22 cellular contexts compared by ENCODE assay signal in genomic region chr9:27341545-27342294, GRCh38. TPM values are rescaled to one million over a fixed set of nuclear protein-coding genes. Genes with fewer than 3 reads are reported as not detected.
DNase-seq lines count a peak whose midpoint lies in the region; ATAC-seq and TF ChIP-seq lines count a peak whose summit lies in the region.
"Had no signal": no experiment of that assay in that cellular context is flagged by ENCODE, and none has a peak within 500 bp of the region (broad histone marks: within the 10 kb centered on the region; RNA-seq: fewer than 3 reads in every experiment).

No MANE protein-coding gene starts in this region.

- H3K27ac ChIP-seq in dorsolateral prefrontal cortex (peak overlapping the region; percentile 3 to 97 (median 90)), thoracic aorta (peak overlapping the region; percentile 77)

- TF ChIP-seq CTCF in dorsolateral prefrontal cortex (IDR thresholded peaks at IDR 0.05 in 54 of 56, conservative IDR thresholded peaks at IDR 0.05 in 2 of 56; ENCODE audit: low read depth in 1 of 56, partially characterized antibody in 56 of 56) (no peak), neural crest cell (conservative IDR thresholded peaks at IDR 0.05) (no peak), thoracic aorta (IDR thresholded peaks at IDR 0.05) (no peak)

- peaks cover 53% of the 10 kb centered on the region for H3K4me1 Mint-ChIP-seq in neural crest cell
- H3K4me1 Mint-ChIP-seq in effector memory CD8-positive, alpha-beta T cell (ENCODE audit: low read depth in 2 of 2): peaks cover 0 to 3% of the 10 kb centered on the region in 2 donors
- H3K4me1 Mint-ChIP-seq in activated CD8-positive, alpha-beta T cell treated with anti-CD3 and anti-CD28 coated beads, Interleukin-2, amount 10 ng/mL, durations not matched to agents 7 days and 5 days (ENCODE audit: low read depth): peaks cover 5% of the 10 kb centered on the region
- H3K4me1 Mint-ChIP-seq: central memory CD8-positive, alpha-beta T cell; T-helper 17 cell had no signal

- H3K27ac Mint-ChIP-seq in neural crest cell (ENCODE audit: unreplicated experiment): peak overlapping the region; percentile 98
- H3K27ac Mint-ChIP-seq in effector memory CD8-positive, alpha-beta T cell: no peak overlapping the region
- H3K27ac Mint-ChIP-seq in activated CD8-positive, alpha-beta T cell treated with anti-CD3 and anti-CD28 coated beads, Interleukin-2, amount 10 ng/mL, durations not matched to agents 7 days and 5 days: no peak overlapping the region
- H3K27ac Mint-ChIP-seq: activated naive CD8-positive, alpha-beta T cell; B cell; T-helper 17 cell had no signal

- no peaks in the 10 kb centered on the region for H3K9me3 Mint-ChIP-seq in neural crest cell
- no peaks in the 10 kb centered on the region for H3K9me3 Mint-ChIP-seq in effector memory CD8-positive, alpha-beta T cell
- H3K9me3 Mint-ChIP-seq in activated CD8-positive, alpha-beta T cell treated with anti-CD3 and anti-CD28 coated beads, Interleukin-2, amount 10 ng/mL, durations not matched to agents 7 days and 5 days (ENCODE audit: insufficient read depth): no peaks in the 10 kb centered on the region
- H3K9me3 Mint-ChIP-seq: central memory CD8-positive, alpha-beta T cell; naive B cell had no signal

- peaks cover 9% of the 10 kb centered on the region for H3K36me3 Mint-ChIP-seq in neural crest cell (ENCODE audit: low read depth)
- no peaks in the 10 kb centered on the region for H3K36me3 Mint-ChIP-seq in effector memory CD8-positive, alpha-beta T cell (ENCODE audit: insufficient read depth)
- H3K36me3 Mint-ChIP-seq in activated CD8-positive, alpha-beta T cell treated with anti-CD3 and anti-CD28 coated beads, Interleukin-2, amount 10 ng/mL, durations not matched to agents 7 days and 5 days (ENCODE audit: low read depth): no peaks in the 10 kb centered on the region
- H3K36me3 Mint-ChIP-seq: activated naive CD8-positive, alpha-beta T cell had no signal

- H3K4me3 ChIP-seq in dorsolateral prefrontal cortex (peak overlapping the region in 12 of 59 donors; percentile 1 to 44 (median 16)), thoracic aorta (peak overlapping the region; percentile 18)
- H3K4me3 ChIP-seq: heart left ventricle had no signal

- intact Hi-C loops in dorsolateral prefrontal cortex (cut with DNase I): no loop called here

- CTCF ChIA-PET in activated CD8-positive, alpha-beta T cell treated with anti-CD3 and anti-CD28 coated beads, Interleukin-2, amount 10 ng/mL, durations not matched to agents 7 days and 5 days (lab: Charles Lee): interaction anchor here (0.8 kb wide), 1 partner anchor 8 kb away, joined by 3 read pairs; no protein-coding TSS in a partner anchor

- H3K9me3 ChIP-seq in thoracic aorta: no peaks in the 10 kb centered on the region
- H3K9me3 ChIP-seq: heart left ventricle had no signal

- POLR2A ChIA-PET in activated CD8-positive, alpha-beta T cell treated with anti-CD3 and anti-CD28 coated beads, Interleukin-2, amount 10 ng/mL, durations not matched to agents 7 days and 5 days (lab: Charles Lee): no interaction called here

- H3K36me3 ChIP-seq in thoracic aorta: no peaks in the 10 kb centered on the region
- H3K36me3 ChIP-seq: heart left ventricle had no signal

- peaks cover 46 to 60% of the 10 kb centered on the region in 2 donors for H3K4me1 ChIP-seq in thoracic aorta (ENCODE audit: control insufficient read depth in 1 of 2, low read depth in 2 of 2)

- no peaks in the 10 kb centered on the region for H3K27me3 Mint-ChIP-seq in neural crest cell (ENCODE audit: low read depth)
- no peaks in the 10 kb centered on the region for H3K27me3 Mint-ChIP-seq in effector memory CD8-positive, alpha-beta T cell
- no peaks in the 10 kb centered on the region for H3K27me3 Mint-ChIP-seq in activated CD8-positive, alpha-beta T cell treated with anti-CD3 and anti-CD28 coated beads, Interleukin-2, amount 10 ng/mL, durations not matched to agents 7 days and 5 days (ENCODE audit: low read depth)
- H3K27me3 Mint-ChIP-seq: activated naive CD8-positive, alpha-beta T cell; B cell; central memory CD8-positive, alpha-beta T cell; naive B cell; T-helper 17 cell had no signal

- DNase-seq in MV-4-11 (lab: John Stamatoyannopoulos, UW) (peak; percentile 71), dorsolateral prefrontal cortex (no peak), neural crest cell (ENCODE audit: low read depth, low spot score) (no peak), thoracic aorta (ENCODE audit: low spot score) (no peak), NCI-H146 treated with DMSO at 0.1 percent for 48 hours (lab: John Stamatoyannopoulos, UW; ENCODE audit: unreplicated experiment) (no peak)
- no peak for DNase-seq in effector memory CD8-positive, alpha-beta T cell
- no peak for DNase-seq in activated CD8-positive, alpha-beta T cell treated with anti-CD3 and anti-CD28 coated beads, Interleukin-2, amount 10 ng/mL, durations not matched to agents 7 days and 5 days
- DNase-seq: activated CD4-positive, alpha-beta T cell treated with anti-CD3 and anti-CD28 coated beads for 1 hour; DND-41; erythroblast; heart left ventricle; islet precursor cell; naive B cell; NCI-H1048; NCI-H2171 treated with DMSO at 0.1 percent for 48 hours; stimulated activated CD4-positive, alpha-beta T cell treated with anti-CD3 and anti-CD28 coated beads, Interleukin-4, amount 100 ng/mL, for 1 hour; T-helper 17 cell had no signal

- H3K4me3 Mint-ChIP-seq in neural crest cell: peak overlapping the region; percentile 75
- no peak overlapping the region for H3K4me3 Mint-ChIP-seq in effector memory CD8-positive, alpha-beta T cell
- no peak overlapping the region for H3K4me3 Mint-ChIP-seq in activated CD8-positive, alpha-beta T cell treated with anti-CD3 and anti-CD28 coated beads, Interleukin-2, amount 10 ng/mL, durations not matched to agents 7 days and 5 days
- H3K4me3 Mint-ChIP-seq: activated naive CD8-positive, alpha-beta T cell; B cell; central memory CD8-positive, alpha-beta T cell; naive B cell; T-helper 17 cell had no signal

- ATAC-seq in thoracic aorta (ENCODE audit: insufficient number of reproducible peaks, low FRiP score, low read depth): no peak
- no peak for ATAC-seq in effector memory CD8-positive, alpha-beta T cell (replicated peaks)
- ATAC-seq in activated CD8-positive, alpha-beta T cell treated with anti-CD3 and anti-CD28 coated beads, Interleukin-2, amount 10 ng/mL, durations not matched to agents 7 days and 5 days: no peak
- no peak for ATAC-seq in HG02588 (IDR thresholded peaks at IDR 0.05; ENCODE audit: unreplicated experiment)
- ATAC-seq: T-helper 17 cell had no signal

- H3K27me3 ChIP-seq in dorsolateral prefrontal cortex: no peaks in the 10 kb centered on the region
- H3K27me3 ChIP-seq in thoracic aorta (replicated peaks; ENCODE audit: insufficient read depth): no peaks in the 10 kb centered on the region
- H3K27me3 ChIP-seq: heart left ventricle had no signal

RNA-seq across cellular contexts. Expression of gene EQTN, which starts 44.8 kb away (rescaled TPM):
- 1 to 10 TPM in 84 of 120 experiments, under 1 TPM in 23, not detected in 13; 0.54 to 6.9 (median 1.5) TPM for total RNA-seq in dorsolateral prefrontal cortex
- 0.39 and 0.40 TPM in 2 replicates for total RNA-seq in neural crest cell
- not detected for total RNA-seq in thoracic aorta
- not detected for total RNA-seq in activated CD8-positive, alpha-beta T cell treated with anti-CD3 and anti-CD28 coated beads, Interleukin-2, amount 10 ng/mL, durations not matched to agents 7 days and 5 days
- total RNA-seq: B cell, H1, heart left ventricle, T-helper 17 cell had no signal
